Comparison of ENCODE assay signal across 8 cellular contexts in genomic region chr1:114979278-114979891, GRCh38. TPM values are rescaled to one million over a fixed set of nuclear protein-coding genes. Genes with fewer than 3 reads are reported as not detected.
DNase-seq lines count a peak whose midpoint lies in the region.

No MANE protein-coding gene starts in this region.

- peak; percentile 31 for DNase-seq in NCI-H510A treated with DMSO at 0.1 percent for 48 hours (lab: John Stamatoyannopoulos, UW)
- DNase-seq in NCI-H510A (lab: John Stamatoyannopoulos, UW): no peak
- peak; percentile 42 for DNase-seq in MV-4-11 (lab: John Stamatoyannopoulos, UW)
- peak in 4 of 5 experiments; percentile 29 to 54 (median 52) for DNase-seq in T-helper 2 cell
- peak; percentile 75 for DNase-seq in astrocyte of the hippocampus (ENCODE audit: low read depth, low spot score)
- peak; percentile 36 for DNase-seq in iPS-NIHi7 (ENCODE audit: extremely low spot score)
- DNase-seq in stimulated activated CD4-positive, alpha-beta T cell treated with anti-CD3 and anti-CD28 coated beads, Interleukin-12 subunit alpha, Interleukin-12 subunit beta, amount 100 ng/mL, for 48 hours (ENCODE audit: low read depth in 2 of 3, low spot score in 1 of 3): peak; percentile 27 to 74 (median 40)
- DNase-seq in occipital lobe (lab: John Stamatoyannopoulos, UW): no peak

RNA-seq across cellular contexts. Expression of gene TSHB, which starts 50.2 kb away (rescaled TPM):
- total RNA-seq in occipital lobe: not detected

Comparison
In these comparisons a context has a peak if more than half of its experiments do, and no peak if none do; other contexts are left out.
1. DNase-seq: peak in NCI-H510A treated with DMSO at 0.1 percent for 48 hours (single experiment), MV-4-11 (single experiment), T-helper 2 cell (4 of 5), astrocyte of the hippocampus (single experiment), iPS-NIHi7 (single experiment) and stimulated activated CD4-positive, alpha-beta T cell treated with anti-CD3 and anti-CD28 coated beads, Interleukin-12 subunit alpha, Interleukin-12 subunit beta, amount 100 ng/mL, for 48 hours (3 of 3); none in NCI-H510A (single experiment) and occipital lobe (single experiment).